8 cellular contexts compared by ENCODE assay signal in the genomic region with DNA sequence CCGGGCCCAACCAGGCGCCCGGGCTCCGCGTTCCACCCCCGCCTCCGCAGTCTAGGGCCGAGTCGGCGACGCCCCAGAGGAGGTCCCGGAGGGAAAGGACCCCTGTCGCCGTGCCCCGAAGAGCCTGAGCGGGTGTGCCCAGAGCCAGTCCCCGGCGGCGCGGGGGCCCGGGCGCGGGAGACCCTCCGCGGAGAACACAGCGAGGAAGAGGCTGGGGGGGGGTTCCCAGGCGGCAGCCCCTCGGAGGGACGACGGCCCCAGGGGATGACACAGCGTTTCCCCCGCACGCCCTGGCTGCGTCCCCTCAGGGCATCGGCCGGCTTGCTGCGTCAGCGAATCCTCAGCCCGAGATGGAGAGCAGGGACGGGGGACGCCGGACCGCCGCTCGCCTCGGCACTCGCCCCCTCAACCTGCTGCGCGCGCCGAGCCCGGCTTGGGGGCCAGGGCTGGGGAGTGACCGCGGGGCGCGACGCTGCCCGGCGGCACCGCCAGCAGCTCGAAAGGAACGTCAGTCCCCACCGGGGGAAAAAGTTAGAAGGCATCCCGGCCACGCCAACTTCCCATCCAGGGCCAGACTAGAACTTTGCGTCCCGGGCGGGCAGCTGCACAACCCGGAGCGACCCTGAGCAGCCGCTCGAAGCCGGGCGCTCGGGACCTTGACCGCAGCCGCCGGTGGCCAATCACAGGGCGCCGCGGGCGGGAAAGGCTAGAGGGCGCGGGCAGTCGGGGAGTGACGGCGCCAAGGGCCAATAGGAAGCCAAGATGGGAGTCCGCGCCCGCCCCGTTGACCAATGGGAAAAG. TPM values are rescaled to one million over a fixed set of nuclear protein-coding genes. Genes with fewer than 3 reads are reported as not detected.
DNase-seq lines count a peak whose midpoint lies in the region; ATAC-seq and TF ChIP-seq lines count a peak whose summit lies in the region.

No MANE protein-coding gene starts in this region.

- H4K5ac ChIP-seq in IMR-90 (ENCODE audit: low read depth, low read length) = no peak overlapping the region

- intact Hi-C loops in IMR-90 (cut with micrococcal nuclease) = loop anchor here (1.0 to 2.0 kb wide), 3 partner anchors 52 to 178 kb away; no protein-coding TSS in a partner anchor

- peaks cover 12% of the 10 kb centered on the region for H3K9me1 ChIP-seq in IMR-90 (ENCODE audit: insufficient read depth, low read length)

- H3K27ac ChIP-seq in IMR-90 (ENCODE audit: insufficient read depth, low read length) = peak overlapping the region; percentile 60
- peak overlapping the region; percentile 93 to 96 for H3K27ac ChIP-seq in mucosa of rectum (ENCODE audit: low read depth in 2 of 2, low read length in 2 of 2)

- no peak overlapping the region for H2BK20ac ChIP-seq in IMR-90 (ENCODE audit: low read depth, low read length)

- H2AK9ac ChIP-seq in IMR-90 (replicated peaks; ENCODE audit: low read depth, low read length, poor library complexity) = peak overlapping the region; percentile 91

- 0 out of 2 replicates have a peak overlapping the region, but pooled peaks have one; percentile 69 for H3K23ac ChIP-seq in IMR-90 (ENCODE audit: low read depth, low read length)

- in situ Hi-C loops in IMR-90 (cut with MboI; ENCODE audit: low sequenced_read_pairs) = loop anchor here (5.0 kb wide), 1 partner anchor 179 kb away; no protein-coding TSS in a partner anchor

- TF ChIP-seq POLR2A in IMR-90 (IDR thresholded peaks at IDR 0.05; ENCODE audit: low read depth, low read length) = no peak
- no peak for TF ChIP-seq POLR2A in erythroblast (IDR thresholded peaks at IDR 0.05; ENCODE audit: low read length)

- peak overlapping the region; percentile 58 for H2BK5ac ChIP-seq in IMR-90 (ENCODE audit: low read depth, low read length, poor library complexity, severe bottlenecking)

- H2BK15ac ChIP-seq in IMR-90 (ENCODE audit: low read depth, low read length) = no peak overlapping the region

- H3K18ac ChIP-seq in IMR-90 (ENCODE audit: low read depth, low read length) = no peak overlapping the region

- no TSS peak for BruUV-seq in IMR-90 (replicated peaks; lab: Mats Ljungman, UMichigan)

- H3K9me3 ChIP-seq in IMR-90 (ENCODE audit: control insufficient read depth, insufficient read depth, low read length) = no peaks in the 10 kb centered on the region
- H3K9me3 ChIP-seq in mucosa of rectum (ENCODE audit: control insufficient read depth in 2 of 2, low read length in 2 of 2) = no peaks in the 10 kb centered on the region

- POLR2A ChIA-PET in IMR-90 (lab: Charles Lee; ENCODE audit: unreplicated experiment) = no interaction called here

- H3K4me1 ChIP-seq in IMR-90 (ENCODE audit: control insufficient read depth, insufficient read depth, low read length) = peaks cover 12% of the 10 kb centered on the region
- H3K4me1 ChIP-seq in mucosa of rectum (ENCODE audit: control insufficient read depth in 2 of 2, insufficient read depth in 2 of 2, low read length in 2 of 2) = peaks cover 12% of the 10 kb centered on the region in 2 donors

- no peak for TF ChIP-seq CTCF in IMR-90 (conservative IDR thresholded peaks at IDR 0.05; ENCODE audit: low read depth, low read length)

- peaks cover 13% of the 10 kb centered on the region for H3K36me3 ChIP-seq in IMR-90 (ENCODE audit: control insufficient read depth, insufficient read depth, low read length)
- H3K36me3 ChIP-seq in mucosa of rectum (ENCODE audit: control insufficient read depth in 2 of 2, insufficient read depth in 2 of 2, low read length in 2 of 2) = no peaks in the 10 kb centered on the region

- H4K91ac ChIP-seq in IMR-90 (ENCODE audit: insufficient read depth, low read depth, low read length) = no peak overlapping the region

- dilution Hi-C loops in IMR-90 (cut with HindIII; ENCODE audit: low sequenced_read_pairs, unreplicated experiment) = no loop called here

- H3K4me2 ChIP-seq in IMR-90 (ENCODE audit: low read depth, low read length) = peak overlapping the region; percentile 98

- peak overlapping the region; percentile 80 for H3K56ac ChIP-seq in IMR-90 (ENCODE audit: extremely low read depth, insufficient read depth, low read length)

- H2AK5ac ChIP-seq in IMR-90 (ENCODE audit: low read depth, low read length) = 0 out of 2 replicates have a peak overlapping the region, but pooled peaks have one; percentile 30

- H3K79me1 ChIP-seq in IMR-90 (ENCODE audit: low read depth in 1 of 2, low read length in 2 of 2) = peaks cover 23 to 41% of the 10 kb centered on the region in 2 experiments

- H4K8ac ChIP-seq in IMR-90 (ENCODE audit: low read depth in 2 of 2, low read length in 2 of 2) = peak overlapping the region; percentile 66 to 89; a peak in 2 of 4 replicates

- DNase-seq in DMS 273 treated with DMSO at 0.1 percent for 48 hours (lab: John Stamatoyannopoulos, UW) = peak; percentile 91
- peak; percentile 93 for DNase-seq in IMR-90
- DNase-seq in OCI-M1 (lab: John Stamatoyannopoulos, UW) = peak; percentile 94
- peak; percentile 96 for DNase-seq in activated T-cell treated with anti-CD3 and anti-CD28 coated beads for 48 hours (ENCODE audit: low read depth)
- DNase-seq in erythroblast (lab: John Stamatoyannopoulos, UW) = peak; percentile 97 to 99
- DNase-seq in stimulated activated CD8-positive, alpha-beta memory T cell treated with anti-CD3 and anti-CD28 coated beads, Interleukin-4, amount 100 ng/mL, for 24 hours (ENCODE audit: low read depth) = peak; percentile 94

- H3K27me3 ChIP-seq in IMR-90 (ENCODE audit: control insufficient read depth, insufficient read depth, low read length) (no peaks in the 10 kb centered on the region), mucosa of rectum (ENCODE audit: control insufficient read depth in 2 of 2, insufficient read depth in 2 of 2, low read length in 2 of 2) (no peaks in the 10 kb centered on the region)

- peak overlapping the region; percentile 82 for H3K4me3 ChIP-seq in IMR-90 (ENCODE audit: insufficient read depth, low read depth, low read length)
- peak overlapping the region; percentile 87 to 99 for H3K4me3 ChIP-seq in mucosa of rectum (ENCODE audit: low read length in 2 of 2)

- H3K9ac ChIP-seq in IMR-90 (ENCODE audit: low read depth, low read length) (peak overlapping the region; percentile 89), mucosa of rectum (ENCODE audit: low read depth in 1 of 2, low read length in 2 of 2) (peak overlapping the region; percentile 84 to 93)

- peak overlapping the region; percentile 92 for H2AFZ ChIP-seq in IMR-90 (replicated peaks; ENCODE audit: low read length, poor library complexity)

- CTCF ChIA-PET in IMR-90 (lab: Yijun Ruan, JAX) = interaction anchor here (0.5 to 0.6 kb wide), 2 partner anchors 16 to 164 kb away, joined by 4 read pairs; no protein-coding TSS in a partner anchor

- H2BK120ac ChIP-seq in IMR-90 (ENCODE audit: low read depth, low read length) = no peak overlapping the region

- no peaks in the 10 kb centered on the region; the same call in 1 of the 2 replicates for H4K20me1 ChIP-seq in IMR-90 (ENCODE audit: insufficient read depth, low read length)

- H3K14ac ChIP-seq in IMR-90 (replicated peaks; ENCODE audit: low read depth, low read length) = no peak overlapping the region

- WGBS in IMR-90 (ENCODE audit: extremely low coverage in 2 of 2, insufficient read length in 1 of 2), 2 experiments = 0% methylated on average over 42 of the region's 91 CpGs; no CpG with 5 or more reads in 1 of the 2 experiments

- ATAC-seq in GM21576 (IDR thresholded peaks at IDR 0.05; ENCODE audit: unreplicated experiment) (peak; percentile 95), IMR-90 (ENCODE audit: low read depth) (peak; percentile 92)

- TF ChIP-seq RAD21 in IMR-90 (IDR thresholded peaks at IDR 0.05; ENCODE audit: low read length) = 0 out of 2 replicates have a peak, but pooled peaks have one; percentile 1

- H3K4ac ChIP-seq in IMR-90 (ENCODE audit: low read depth, low read length) = peak overlapping the region; percentile 72; the same call in 1 of the 2 replicates

TF ChIP-seq in IMR-90, 13 proteins besides CTCF, POLR2A, EP300 and RAD21 (continues in another document):
- TF ChIP-seq CEBPB (IDR thresholded peaks at IDR 0.05; ENCODE audit: low read depth, low read length) (no peak), RFX5 (IDR thresholded peaks at IDR 0.05; ENCODE audit: low read depth, low read length) (no peak), MXI1 (IDR thresholded peaks at IDR 0.05; ENCODE audit: borderline replicate concordance, low read depth, low read length) (peak; percentile 13; the same call in 1 of the 2 replicates), MAZ (IDR thresholded peaks at IDR 0.05; ENCODE audit: borderline replicate concordance, low read depth, low read length) (peak; percentile 52; the same call in 1 of the 2 replicates), BHLHE40 (IDR thresholded peaks at IDR 0.05; ENCODE audit: low read depth, low read length) (no peak), SMC3 (IDR thresholded peaks at IDR 0.05; ENCODE audit: low read depth, low read length) (no peak), MAFK (IDR thresholded peaks at IDR 0.05; ENCODE audit: low read depth, low read length) (peak; percentile 88)
- TF ChIP-seq, protein P1, sequence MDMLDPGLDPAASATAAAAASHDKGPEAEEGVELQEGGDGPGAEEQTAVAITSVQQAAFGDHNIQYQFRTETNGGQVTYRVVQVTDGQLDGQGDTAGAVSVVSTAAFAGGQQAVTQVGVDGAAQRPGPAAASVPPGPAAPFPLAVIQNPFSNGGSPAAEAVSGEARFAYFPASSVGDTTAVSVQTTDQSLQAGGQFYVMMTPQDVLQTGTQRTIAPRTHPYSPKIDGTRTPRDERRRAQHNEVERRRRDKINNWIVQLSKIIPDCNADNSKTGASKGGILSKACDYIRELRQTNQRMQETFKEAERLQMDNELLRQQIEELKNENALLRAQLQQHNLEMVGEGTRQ (IDR thresholded peaks at IDR 0.05; ENCODE audit: low read depth, low read length) = no peak; the same call in 1 of the 2 replicates
- TF ChIP-seq, protein P2, sequence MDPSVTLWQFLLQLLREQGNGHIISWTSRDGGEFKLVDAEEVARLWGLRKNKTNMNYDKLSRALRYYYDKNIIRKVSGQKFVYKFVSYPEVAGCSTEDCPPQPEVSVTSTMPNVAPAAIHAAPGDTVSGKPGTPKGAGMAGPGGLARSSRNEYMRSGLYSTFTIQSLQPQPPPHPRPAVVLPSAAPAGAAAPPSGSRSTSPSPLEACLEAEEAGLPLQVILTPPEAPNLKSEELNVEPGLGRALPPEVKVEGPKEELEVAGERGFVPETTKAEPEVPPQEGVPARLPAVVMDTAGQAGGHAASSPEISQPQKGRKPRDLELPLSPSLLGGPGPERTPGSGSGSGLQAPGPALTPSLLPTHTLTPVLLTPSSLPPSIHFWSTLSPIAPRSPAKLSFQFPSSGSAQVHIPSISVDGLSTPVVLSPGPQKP (IDR thresholded peaks at IDR 0.05; ENCODE audit: borderline replicate concordance, low read depth, low read length) = no peak

RNA-seq across cellular contexts. Expression of a gene that starts 0.7 kb away (rescaled TPM):
- 8.3 and 8.6 TPM in 2 replicates for total RNA-seq in IMR-90 (2012; rRNA removed)
- 14.3 and 17.0 TPM in 2 replicates for polyA plus RNA-seq in IMR-90 (2012; rRNA removed)
- polyA plus RNA-seq in IMR-90 (2012; cell fraction: cytosol; rRNA removed) = 7.1 and 7.6 TPM in 2 replicates
- 48.0 and 54.3 TPM in 2 replicates for polyA plus RNA-seq in IMR-90 (2012; cell fraction: nucleus; rRNA removed; ENCODE audit: low replicate concordance)

RNA-seq across cellular contexts. Expression of a gene that starts 41.9 kb away (rescaled TPM):
- total RNA-seq in IMR-90 (2012; rRNA removed) = 21.4 and 21.5 TPM in 2 replicates
- 34.5 and 36.0 TPM in 2 replicates for polyA plus RNA-seq in IMR-90 (2012; rRNA removed)
- 28.4 and 35.6 TPM in 2 replicates for polyA plus RNA-seq in IMR-90 (2012; cell fraction: cytosol; rRNA removed)
- 30.1 and 35.6 TPM in 2 replicates for polyA plus RNA-seq in IMR-90 (2012; cell fraction: nucleus; rRNA removed; ENCODE audit: low replicate concordance)

Comparison
In these comparisons a context has a peak if more than half of its experiments do, and no peak if none do; other contexts are left out.
1. Peak in every context shown above with its lines: DNase-seq, ATAC-seq, H3K4me3 ChIP-seq and H3K27ac ChIP-seq.